In genomic region chr7:30169585-30169978, GRCh38 we compare ENCODE assay signal across 1 cellular context.
TF ChIP-seq lines count a peak whose summit lies in the region.

No MANE protein-coding gene starts in this region.

TF ChIP-seq in H1, 55 proteins besides CTCF, POLR2A, EP300 and RAD21:
- no peak for TF ChIP-seq CBX5 (IDR thresholded peaks at IDR 0.05; ENCODE audit: low read depth, low read length)
- no peak for TF ChIP-seq ATF3 (IDR thresholded peaks at IDR 0.05; ENCODE audit: insufficient read depth, low read depth, low read length)
- no peak for TF ChIP-seq E2F6 (IDR thresholded peaks at IDR 0.05)
- no peak for TF ChIP-seq SP1 (IDR thresholded peaks at IDR 0.05; ENCODE audit: low read depth, low read length)
- TF ChIP-seq, protein P1, sequence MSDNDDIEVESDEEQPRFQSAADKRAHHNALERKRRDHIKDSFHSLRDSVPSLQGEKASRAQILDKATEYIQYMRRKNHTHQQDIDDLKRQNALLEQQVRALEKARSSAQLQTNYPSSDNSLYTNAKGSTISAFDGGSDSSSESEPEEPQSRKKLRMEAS (IDR thresholded peaks at IDR 0.05), result no peak
- TF ChIP-seq CEBPB (IDR thresholded peaks at IDR 0.05; ENCODE audit: low read depth, low read length), result no peak
- TF ChIP-seq TEAD4 (IDR thresholded peaks at IDR 0.05; ENCODE audit: low read depth, low read length), result no peak
- TF ChIP-seq KDM5A (IDR thresholded peaks at IDR 0.05; ENCODE audit: low read length), result no peak
- no peak for TF ChIP-seq TBP (IDR thresholded peaks at IDR 0.05; ENCODE audit: low read depth, low read length)
- TF ChIP-seq JUND (IDR thresholded peaks at IDR 0.05; ENCODE audit: low read length), result no peak
- TF ChIP-seq SIN3A (conservative IDR thresholded peaks at IDR 0.05 in 1 of 2, IDR thresholded peaks at IDR 0.05 in 1 of 2; ENCODE audit: low read depth in 1 of 2, low read length in 2 of 2), result no peak
- no peak for TF ChIP-seq SP2 (IDR thresholded peaks at IDR 0.05; ENCODE audit: low read length)
- TF ChIP-seq HDAC2 (IDR thresholded peaks at IDR 0.05; ENCODE audit: borderline replicate concordance in 1 of 2, low read depth in 2 of 2, low read length in 2 of 2), result no peak
- TF ChIP-seq KDM4A (IDR thresholded peaks at IDR 0.05; ENCODE audit: low read depth, low read length, severe bottlenecking), result no peak
- TF ChIP-seq TAF7 (optimal IDR thresholded peaks at IDR 0.05; ENCODE audit: borderline replicate concordance, low read depth, low read length), result no peak
- no peak for TF ChIP-seq CTBP2 (IDR thresholded peaks at IDR 0.05; ENCODE audit: borderline replicate concordance, insufficient read depth, insufficient read length, low read length)
- no peak for TF ChIP-seq CBX8 (IDR thresholded peaks at IDR 0.05; ENCODE audit: borderline replicate concordance, low read depth, low read length)
- TF ChIP-seq JUN (IDR thresholded peaks at IDR 0.05; ENCODE audit: low read depth, low read length), result no peak
